In genomic region chr20:45044601-45045000, GRCh38 we compare ENCODE assay signal across 1 cellular context.
TF ChIP-seq lines count a peak whose summit lies in the region.

No MANE protein-coding gene starts in this region.

TF ChIP-seq in IMR-90, 13 proteins besides CTCF, POLR2A, EP300 and RAD21:
- no peak for TF ChIP-seq MXI1 (IDR thresholded peaks at IDR 0.05; ENCODE audit: borderline replicate concordance, low read depth, low read length)
- TF ChIP-seq SMC3 (IDR thresholded peaks at IDR 0.05; ENCODE audit: low read depth, low read length), result no peak
- TF ChIP-seq RCOR1 (IDR thresholded peaks at IDR 0.05; ENCODE audit: insufficient replicate concordance, low read length), result no peak
- no peak for TF ChIP-seq CHD1 (IDR thresholded peaks at IDR 0.05; ENCODE audit: low read depth, low read length)
- no peak for TF ChIP-seq NFE2L2 (IDR thresholded peaks at IDR 0.05; ENCODE audit: low read depth, low read length)
- no peak for TF ChIP-seq RFX5 (IDR thresholded peaks at IDR 0.05; ENCODE audit: low read depth, low read length)
- no peak for TF ChIP-seq BHLHE40 (IDR thresholded peaks at IDR 0.05; ENCODE audit: low read depth, low read length)
- no peak for TF ChIP-seq MAFK (IDR thresholded peaks at IDR 0.05; ENCODE audit: low read depth, low read length)
- no peak for TF ChIP-seq MAZ (IDR thresholded peaks at IDR 0.05; ENCODE audit: borderline replicate concordance, low read depth, low read length)
- no peak for TF ChIP-seq FOS (IDR thresholded peaks at IDR 0.05; ENCODE audit: low read depth, low read length)
- no peak for TF ChIP-seq ELK1 (IDR thresholded peaks at IDR 0.05; ENCODE audit: borderline replicate concordance, low read depth, low read length)
- TF ChIP-seq USF2 (IDR thresholded peaks at IDR 0.05; ENCODE audit: low read depth, low read length), result no peak
